34 cellular contexts compared by ENCODE assay signal in genomic region chr11:103733889-103734288, GRCh38.
"Had no signal": no experiment of that assay in that cellular context is flagged by ENCODE, and none has a peak within 500 bp of the region (broad histone marks: within the 10 kb centered on the region; RNA-seq: fewer than 3 reads in every experiment).

No MANE protein-coding gene starts in this region.

- DNase-seq: Karpas-422, Kasumi-1, KBM-7, KG1, MG63, MM.1S, NCI-H1048, NCI-H1092, NCI-H1092 treated with DMSO at 0.1 percent for 48 hours, NCI-H1105, NCI-H1105 treated with DMSO at 0.1 percent for 48 hours, NCI-H1417, NCI-H1417 treated with DMSO at 0.1 percent for 48 hours, NCI-H1436, NCI-H1436 treated with DMSO at 0.1 percent for 48 hours, NCI-H146, NCI-H1694, NCI-H1694 treated with DMSO at 0.1 percent for 48 hours, NCI-H187, NCI-H187 treated with DMSO at 0.1 percent for 48 hours, NCI-H1930, NCI-H2029, NCI-H2029 treated with DMSO at 0.1 percent for 48 hours, NCI-H2081, NCI-H2081 treated with DMSO at 0.1 percent for 48 hours, NCI-H2107, NCI-H2171, NCI-H2171 treated with DMSO at 0.1 percent for 48 hours, NCI-H2227 treated with DMSO at 0.1 percent for 48 hours, NCI-H226, NCI-H345, NCI-H446, NCI-H446 treated with DMSO at 0.1 percent for 48 hours had no signal

- H3K36me3 ChIP-seq: MG63 had no signal

- H3K27me3 ChIP-seq: MG63 had no signal

- H3K4me3 ChIP-seq: MG63 had no signal

- H3K27ac ChIP-seq: KMS-11 had no signal

- H3K9me3 ChIP-seq: MG63 had no signal
